Comparison of ENCODE assay signal across 8 cellular contexts in genomic region chr4:75724867-75725724, GRCh38. TPM values are rescaled to one million over a fixed set of nuclear protein-coding genes. Genes with fewer than 3 reads are reported as not detected.
DNase-seq lines count a peak whose midpoint lies in the region; ATAC-seq and TF ChIP-seq lines count a peak whose summit lies in the region.

No MANE protein-coding gene starts in this region.

- H3K9me3 ChIP-seq in CD4-positive, alpha-beta T cell (ENCODE audit: control insufficient read depth, low read length): no peaks in the 10 kb centered on the region
- H3K9me3 ChIP-seq in PC-3 (ENCODE audit: low read length): no peaks in the 10 kb centered on the region
- no peaks in the 10 kb centered on the region for H3K9me3 ChIP-seq in neural progenitor cell (ENCODE audit: low read depth)
- H3K9me3 ChIP-seq in stomach smooth muscle (ENCODE audit: control insufficient read depth in 2 of 2, low read length in 2 of 2): no peaks in the 10 kb centered on the region

- H4K20me1 ChIP-seq in PC-3 (ENCODE audit: low read length) (no peaks in the 10 kb centered on the region), neural progenitor cell (ENCODE audit: low read depth) (peaks cover 12% of the 10 kb centered on the region)

- H3K4me1 ChIP-seq in PC-3 (ENCODE audit: insufficient read depth, low read length): peaks cover 27% of the 10 kb centered on the region
- H3K4me1 ChIP-seq in foreskin keratinocyte: peaks cover 16% of the 10 kb centered on the region
- H3K4me1 ChIP-seq in neural progenitor cell: peaks cover 32% of the 10 kb centered on the region
- H3K4me1 ChIP-seq in stomach smooth muscle (ENCODE audit: control insufficient read depth, insufficient read depth, low read length): peaks cover 25% of the 10 kb centered on the region

- H3K4me2 ChIP-seq in PC-3 (ENCODE audit: low read length): peak overlapping the region; percentile 91
- H3K4me2 ChIP-seq in neural progenitor cell: peak overlapping the region; percentile 86

- H3K36me3 ChIP-seq in PC-3 (ENCODE audit: low read depth, low read length) (no peaks in the 10 kb centered on the region), neural progenitor cell (no peaks in the 10 kb centered on the region), stomach smooth muscle (ENCODE audit: control insufficient read depth in 2 of 2, insufficient read depth in 2 of 2, low read length in 2 of 2) (no peaks in the 10 kb centered on the region)

- H3K9me3 Mint-ChIP-seq in CD4-positive, alpha-beta T cell: no peaks in the 10 kb centered on the region
- H3K9me3 Mint-ChIP-seq in neural progenitor cell: no peaks in the 10 kb centered on the region

- POLR2A ChIA-PET in CD4-positive, alpha-beta T cell (lab: Charles Lee): interaction anchor here (0.6 to 4.7 kb wide), 25 partner anchors 9 to 1350 kb away, joined by 3 to 175 read pairs (median 5); partner anchors contain the start of genes CDKL2, G3BP2, NAAA and NUP54
- POLR2A ChIA-PET in PC-3 (lab: Charles Lee; ENCODE audit: unreplicated experiment): interaction anchor here (1.9 kb wide), 1 partner anchor 52 kb away, joined by 15 read pairs; the partner anchor contains the start of gene G3BP2

- no peaks in the 10 kb centered on the region for H3K9me2 ChIP-seq in PC-3 (replicated peaks; ENCODE audit: low read length)

- H3K79me2 ChIP-seq in PC-3 (ENCODE audit: low read length) (peaks cover 73% of the 10 kb centered on the region), neural progenitor cell (ENCODE audit: low read depth) (peaks cover 82% of the 10 kb centered on the region)

- TSS peak; percentile 78 for BruUV-seq in PC-3 (replicated peaks; lab: Mats Ljungman, UMichigan)

- H3K27me3 Mint-ChIP-seq in CD4-positive, alpha-beta T cell: no peaks in the 10 kb centered on the region
- H3K27me3 Mint-ChIP-seq in neural progenitor cell (ENCODE audit: insufficient read depth, low read depth): peaks cover 9% of the 10 kb centered on the region

- no peaks in the 10 kb centered on the region for H3F3A ChIP-seq in PC-3 (ENCODE audit: low read length, unreplicated experiment)
- peaks cover 21% of the 10 kb centered on the region for H3F3A ChIP-seq in neural progenitor cell (ENCODE audit: low read depth)

- H3K4me3 ChIP-seq in PC-3 (ENCODE audit: low read length) (peak overlapping the region; percentile 94), neural progenitor cell (peak overlapping the region; percentile 87), stomach smooth muscle (ENCODE audit: low read length in 2 of 2) (peak overlapping the region; percentile 96 to 97)

- H3K9ac ChIP-seq in PC-3 (ENCODE audit: low read length) (peak overlapping the region; percentile 96), neural progenitor cell (peak overlapping the region; percentile 85), stomach smooth muscle (ENCODE audit: low read length in 2 of 2) (peak overlapping the region; percentile 97)

- peak overlapping the region; percentile 65 for H3K27ac ChIP-seq in CD4-positive, alpha-beta T cell (ENCODE audit: low read depth, low read length)
- H3K27ac ChIP-seq in PC-3 (ENCODE audit: low read length) (peak overlapping the region; percentile 67), foreskin keratinocyte (peak overlapping the region; percentile 84), neural progenitor cell (peak overlapping the region; percentile 97), stomach smooth muscle (ENCODE audit: low read length) (peak overlapping the region; percentile 96)

- peak overlapping the region; percentile 99 for H3K4me3 Mint-ChIP-seq in CD4-positive, alpha-beta T cell
- H3K4me3 Mint-ChIP-seq in neural progenitor cell: peak overlapping the region; percentile 99

- CTCF ChIA-PET in CD4-positive, alpha-beta T cell (lab: Charles Lee): interaction anchor here (0.8 to 2.8 kb wide), 12 partner anchors 18 to 211 kb away, joined by 3 to 17 read pairs (median 7); partner anchors contain the start of genes G3BP2, RCHY1 and THAP6
- CTCF ChIA-PET in PC-3 (lab: Charles Lee): interaction anchor here (0.6 to 1.9 kb wide), 2 partner anchors 51 to 68 kb away, joined by 3 to 8 read pairs; partner anchors contain the start of gene G3BP2

- H3K27me3 ChIP-seq in CD4-positive, alpha-beta T cell (ENCODE audit: control insufficient read depth, insufficient read depth, low read length): no peaks in the 10 kb centered on the region
- H3K27me3 ChIP-seq in PC-3 (ENCODE audit: low read length): no peaks in the 10 kb centered on the region
- no peaks in the 10 kb centered on the region for H3K27me3 ChIP-seq in foreskin keratinocyte
- H3K27me3 ChIP-seq in neural progenitor cell: no peaks in the 10 kb centered on the region
- H3K27me3 ChIP-seq in stomach smooth muscle (ENCODE audit: control insufficient read depth in 1 of 2, insufficient read depth in 2 of 2, low read length in 2 of 2): no peaks in the 10 kb centered on the region

- peak in 8 of 10 experiments; percentile 3 to 45 (median 22) for DNase-seq in CD4-positive, alpha-beta T cell
- DNase-seq in PC-3: peak; percentile 56
- DNase-seq in activated gamma-delta T cell treated with Interleukin-2 at 50 U/mL for 16 hours: peak; percentile 33
- DNase-seq in foreskin keratinocyte: peak; percentile 41 to 64
- peak; percentile 91 for DNase-seq in neural progenitor cell (ENCODE audit: low spot score)

- H3K27ac Mint-ChIP-seq in CD4-positive, alpha-beta T cell: peak overlapping the region; percentile 95
- peak overlapping the region; percentile 99 for H3K27ac Mint-ChIP-seq in neural progenitor cell

- peaks cover 70% of the 10 kb centered on the region for H3K4me1 Mint-ChIP-seq in CD4-positive, alpha-beta T cell (ENCODE audit: low read depth)
- H3K4me1 Mint-ChIP-seq in neural progenitor cell: peaks cover 36% of the 10 kb centered on the region

- H2AFZ ChIP-seq in PC-3 (ENCODE audit: low read length) (peak overlapping the region; percentile 71), neural progenitor cell (replicated peaks) (peak overlapping the region; percentile 71)

- ATAC-seq in CD4-positive, alpha-beta T cell (ENCODE audit: poor library complexity): peak; percentile 0
- peak; percentile 60 for ATAC-seq in GM19395 (IDR thresholded peaks at IDR 0.05; ENCODE audit: unreplicated experiment)
- ATAC-seq in HG03520 (IDR thresholded peaks at IDR 0.05; ENCODE audit: unreplicated experiment): peak; percentile 59
- peak; percentile 53 for ATAC-seq in PC-3
- peak; percentile 55 for ATAC-seq in foreskin keratinocyte

- peaks cover 25% of the 10 kb centered on the region for H3K36me3 Mint-ChIP-seq in CD4-positive, alpha-beta T cell (ENCODE audit: low read depth)
- peaks cover 3% of the 10 kb centered on the region for H3K36me3 Mint-ChIP-seq in neural progenitor cell

- TF ChIP-seq CTCF in CD4-positive, alpha-beta T cell (IDR thresholded peaks at IDR 0.05): no peak
- TF ChIP-seq CTCF in PC-3 (conservative IDR thresholded peaks at IDR 0.05; ENCODE audit: low read depth, low read length): no peak
- TF ChIP-seq CTCF in foreskin keratinocyte (conservative IDR thresholded peaks at IDR 0.05): no peak
- no peak for TF ChIP-seq CTCF in neural progenitor cell (IDR thresholded peaks at IDR 0.05)

- intact Hi-C loops in CD4-positive, alpha-beta T cell (cut with DNase I, micrococcal nuclease): loop anchor here (1.0 to 5.0 kb wide), 10 partner anchors 39 to 1432 kb away; partner anchors contain the start of genes CDKL2 (in 2 of the 2), RCHY1 (in 2 of the 2), THAP6 (in 2 of the 2) and CCNG2 (in 1 of the 2)
- intact Hi-C loops in PC-3 (cut with micrococcal nuclease): loop anchor here (1.0 to 5.0 kb wide), 2 partner anchors 52 to 73 kb away; partner anchors contain the start of gene G3BP2

RNA-seq across cellular contexts. Expression of gene USO1, which starts 0.7 kb away (rescaled TPM):
- total RNA-seq in CD4-positive, alpha-beta T cell: 10 to 100 TPM; 10.5 to 10.9 TPM
- total RNA-seq in PC-3 (2014; rRNA removed) (29.9 and 34.3 TPM in 2 replicates), foreskin keratinocyte (61.8 and 65.4 TPM in 2 replicates), neural progenitor cell (ENCODE audit: low replicate concordance) (80.4 and 114 TPM in 2 replicates)
- 17.8 and 20.6 TPM in 2 replicates for polyA plus RNA-seq in foreskin keratinocyte

RNA-seq across cellular contexts. Expression of gene G3BP2, which starts 51.9 kb away (rescaled TPM):
- total RNA-seq in CD4-positive, alpha-beta T cell: 100 to 1,000 TPM; 319 to 322 TPM
- total RNA-seq in PC-3 (2014; rRNA removed): 63.2 and 68.7 TPM in 2 replicates
- total RNA-seq in foreskin keratinocyte: 136 and 138 TPM in 2 replicates
- 29.9 and 36.2 TPM in 2 replicates for polyA plus RNA-seq in foreskin keratinocyte
- 218 and 241 TPM in 2 replicates for total RNA-seq in neural progenitor cell (ENCODE audit: low replicate concordance)

Comparison
In these comparisons a context has a peak if more than half of its experiments do, and no peak if none do; other contexts are left out.
1. Peak in every context shown above with its lines: DNase-seq, ATAC-seq, H3K4me3 ChIP-seq and H3K27ac ChIP-seq.
2. ATAC-seq: peak in every context shown above with its lines; median percentile 60 in GM19395; 59 in HG03520; 55 in foreskin keratinocyte; 53 in PC-3; 0 in CD4-positive, alpha-beta T cell.
3. DNase-seq: peak in every context shown above with its lines; median percentile 91 in neural progenitor cell; 56 in PC-3; 52 in foreskin keratinocyte; 33 in activated gamma-delta T cell treated with Interleukin-2 at 50 U/mL for 16 hours; 22 in CD4-positive, alpha-beta T cell.